1 cellular context compared by ENCODE assay signal in genomic region chr19:46727757-46728156, GRCh38.
TF ChIP-seq lines count a peak whose summit lies in the region.

No MANE protein-coding gene starts in this region.

TF ChIP-seq in H1, 55 proteins besides CTCF, POLR2A, EP300 and RAD21:
- TF ChIP-seq SUZ12 (IDR thresholded peaks at IDR 0.05; ENCODE audit: low read length) (no peak), RFX5 (IDR thresholded peaks at IDR 0.05; ENCODE audit: borderline replicate concordance, low read depth, low read length) (no peak), BCL11A (IDR thresholded peaks at IDR 0.05; ENCODE audit: low read depth in 2 of 2, low read length in 2 of 2) (no peak), JUND (IDR thresholded peaks at IDR 0.05; ENCODE audit: low read length) (no peak), TBP (IDR thresholded peaks at IDR 0.05; ENCODE audit: low read depth, low read length) (no peak), NRF1 (IDR thresholded peaks at IDR 0.05; ENCODE audit: low read depth, low read length) (no peak), ASH2L (IDR thresholded peaks at IDR 0.05; ENCODE audit: low read length) (no peak), CHD7 (IDR thresholded peaks at IDR 0.05; ENCODE audit: insufficient replicate concordance, low read length) (no peak), GABPA (IDR thresholded peaks at IDR 0.05; ENCODE audit: borderline replicate concordance, insufficient read depth, low read length) (no peak), RNF2 (IDR thresholded peaks at IDR 0.05; ENCODE audit: borderline replicate concordance, low read depth, low read length, missing control alignments, poor library complexity, severe bottlenecking) (no peak)
